ENCODE assay signal across 26 cellular contexts in genomic region chr10:97505152-97505551, GRCh38.
"Had no signal": no experiment of that assay in that cellular context is flagged by ENCODE, and none has a peak within 500 bp of the region (broad histone marks: within the 10 kb centered on the region; RNA-seq: fewer than 3 reads in every experiment).

No MANE protein-coding gene starts in this region.

- H3K4me1 ChIP-seq: ascending aorta had no signal

- H3K36me3 ChIP-seq: ascending aorta, MG63 had no signal

- DNase-seq: activated CD4-positive, alpha-beta memory T cell treated with anti-CD3 and anti-CD28 coated beads for 36 hours; activated CD4-positive, alpha-beta T cell treated with anti-CD3 and anti-CD28 coated beads, Interleukin-2, amount 10 ng/mL, durations not matched to agents 7 days and 5 days; activated CD4-positive, CD25-positive, alpha-beta regulatory T cell; activated CD8-positive, alpha-beta memory T cell treated with anti-CD3 and anti-CD28 coated beads for 24 hours; activated effector memory CD4-positive, alpha-beta T cell treated with anti-CD3 and anti-CD28 coated beads, Interleukin-2, amount 50 U/mL, for 16 hours; activated naive CD4-positive, alpha-beta T cell treated with Interleukin-2 at 50 U/mL for 16 hours; activated naive CD8-positive, alpha-beta T cell treated with anti-CD3 and anti-CD28 coated beads, Interleukin-2, amount 50 U/mL, for 24 hours; activated T-cell treated with anti-CD3 and anti-CD28 coated beads, Interleukin-2, amount 50 U/mL, for 4 hours; amniotic stem cell; body of pancreas; central memory CD4-positive, alpha-beta T cell; cortex of kidney; MG63; NCI-H1092 treated with DMSO at 0.1 percent for 48 hours; NCI-H1417 treated with DMSO at 0.1 percent for 48 hours; NCI-H1694; NCI-H2029; NCI-H345; NCI-H510A treated with DMSO at 0.1 percent for 48 hours; NCI-H69; NK-92 treated with Interleukin-12 subunit alpha and Interleukin-12 subunit beta, amount 100 ng/mL, for 24 hours; SIG-M5; SW 1271 had no signal

- H3K4me3 ChIP-seq: ascending aorta, body of pancreas, MG63 had no signal

- H3K9me3 ChIP-seq: ascending aorta, body of pancreas, MG63 had no signal

- ATAC-seq: activated naive CD4-positive, alpha-beta T cell treated with anti-CD3 and anti-CD28 coated beads, Interleukin-2, amount 50 U/mL, for 72 hours; activated naive CD8-positive, alpha-beta T cell treated with anti-CD3 and anti-CD28 coated beads, Interleukin-2, amount 50 U/mL, for 24 hours; activated T-cell treated with anti-CD3 and anti-CD28 coated beads, Interleukin-2, amount 50 U/mL, for 4 hours; body of pancreas had no signal

- H3K27me3 ChIP-seq: ascending aorta, body of pancreas, MG63 had no signal

- H3K27ac ChIP-seq: ascending aorta, body of pancreas, VCaP had no signal
